22 cellular contexts compared by ENCODE assay signal in the genomic region with DNA sequence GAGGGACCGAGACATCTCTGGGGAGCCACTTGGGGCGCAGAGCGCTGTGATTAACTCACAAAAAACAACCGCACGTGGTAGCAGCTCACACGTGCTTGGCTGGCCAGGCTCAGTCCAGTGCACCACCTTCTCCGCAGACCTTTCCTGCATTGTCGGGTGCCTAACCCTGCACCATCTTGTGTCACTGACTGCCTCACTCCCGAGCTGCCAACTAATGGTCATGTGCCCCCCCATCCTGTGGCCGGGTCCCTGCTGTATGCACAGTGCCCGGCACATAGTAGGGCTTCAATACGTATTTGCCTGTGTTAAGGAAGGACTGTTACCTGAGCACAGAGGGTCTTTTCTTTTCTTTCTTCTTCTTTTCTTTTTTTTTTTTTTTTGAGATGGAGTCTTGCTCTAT.
DNase-seq lines count a peak whose midpoint lies in the region; ATAC-seq, FAIRE-seq and TF ChIP-seq lines count a peak whose summit lies in the region.
"Had no signal": no experiment of that assay in that cellular context is flagged by ENCODE, and none has a peak within 500 bp of the region (broad histone marks: within the 10 kb centered on the region; RNA-seq: fewer than 3 reads in every experiment).

No MANE protein-coding gene starts in this region.

- CTCF ChIA-PET in HepG2 (lab: Yijun Ruan, JAX; ENCODE audit: low intra/inter-chr PET ratio, low total read pairs): no interaction called here

- no peaks in the 10 kb centered on the region for H3K79me2 ChIP-seq in HepG2 (ENCODE audit: insufficient read depth, low read length)

- in situ Hi-C loops in HepG2 (cut with HindIII; ENCODE audit: extremely low pct_ligation_motif_present, low pct_unique_long_range_greater_than_20kb): no loop called here

- POLR2A ChIA-PET in HepG2 (lab: Yijun Ruan, JAX): no interaction called here

- TF ChIP-seq RAD21 in HepG2 (CRISPR knock-in tag; IDR thresholded peaks at IDR 0.05): no peak

- H3K36me3 ChIP-seq in H7 (replicated peaks; ENCODE audit: control insufficient read depth, insufficient read depth, low read length) (peaks cover 6% of the 10 kb centered on the region), HepG2 (replicated peaks in 1 of 2; ENCODE audit: control insufficient read depth in 1 of 2, insufficient read depth in 2 of 2, low read length in 2 of 2) (no peaks in the 10 kb centered on the region)
- H3K36me3 ChIP-seq: BLaER1 treated with 17β-estradiol and CSF1 and Interleukin-3, amounts not matched to agents 10 nM and 100 nM had no signal

- H3K4me2 ChIP-seq in HepG2 (ENCODE audit: low read depth, low read length): no peak overlapping the region
- H3K4me2 ChIP-seq: BLaER1 treated with 17β-estradiol and CSF1 and Interleukin-3, amounts not matched to agents 10 nM and 100 nM had no signal

- H3K27me3 ChIP-seq in H7 (ENCODE audit: control insufficient read depth, insufficient read depth, low read length): no peaks in the 10 kb centered on the region
- H3K27me3 ChIP-seq in HepG2 (ENCODE audit: control insufficient read depth in 1 of 2, insufficient read depth in 2 of 2, low read length in 2 of 2): peaks cover 0 to 23% of the 10 kb centered on the region in 2 experiments; a peak in 3 of 5 replicates
- H3K27me3 ChIP-seq: BLaER1 treated with 17β-estradiol and CSF1 and Interleukin-3, amounts not matched to agents 10 nM and 100 nM had no signal

- H3K4me1 ChIP-seq in HepG2 (ENCODE audit: insufficient read depth, low read length): no peaks in the 10 kb centered on the region

- H4K20me1 ChIP-seq in HepG2 (ENCODE audit: insufficient read depth, low read length): no peaks in the 10 kb centered on the region

- no peak overlapping the region for H3K9ac ChIP-seq in HepG2 (ENCODE audit: insufficient read depth, low read depth, low read length)
- H3K9ac ChIP-seq: BLaER1 treated with 17β-estradiol and CSF1 and Interleukin-3, amounts not matched to agents 10 nM and 100 nM; GM23248 had no signal

- peak; percentile 6 for DNase-seq in Right ventricle myocardium superior
- no peak for DNase-seq in Right ventricle myocardium inferior (ENCODE audit: missing footprints)
- DNase-seq in H7: peak; percentile 13
- DNase-seq in HepG2 (ENCODE audit: low spot score): no peak
- DNase-seq in posterior vena cava (ENCODE audit: low spot score): peak; percentile 34
- no peak for DNase-seq in hippocampal formation (lab: John Stamatoyannopoulos, UW)
- DNase-seq in SW 1271 (lab: John Stamatoyannopoulos, UW): no peak
- DNase-seq: 8988T; CD4-positive, CD25-positive, alpha-beta regulatory T cell; COR-L47; DMS 273 treated with DMSO at 0.1 percent for 48 hours; DMS53; DND-41; EL; GM23248; HFFc6 had no signal

- FAIRE-seq in HepG2 (lab: Jason Lieb, UNC): no peak
- FAIRE-seq: GM12878, GM19239, HTR-8/SVneo had no signal

- BruUV-seq in HepG2 (replicated peaks; lab: Mats Ljungman, UMichigan): no TSS peak

- H2AFZ ChIP-seq in HepG2 (ENCODE audit: low read length): no peak overlapping the region
- H2AFZ ChIP-seq: GM23248 had no signal

- no peaks in the 10 kb centered on the region for H3K9me3 ChIP-seq in HepG2 (ENCODE audit: low read length)
- H3K9me3 ChIP-seq: BLaER1 treated with 17β-estradiol and CSF1 and Interleukin-3, amounts not matched to agents 10 nM and 100 nM had no signal

- no peak for TF ChIP-seq CTCF in HepG2 (CRISPR knock-in tag; IDR thresholded peaks at IDR 0.05)

- no peak for TF ChIP-seq POLR2A in HepG2 (IDR thresholded peaks at IDR 0.05; ENCODE audit: insufficient read depth in 1 of 2, low read depth in 2 of 2, low read length in 2 of 2)

- H3K27ac ChIP-seq in HepG2 (ENCODE audit: extremely low read length, insufficient read depth, low read length): no peak overlapping the region
- H3K27ac ChIP-seq: BLaER1 treated with 17β-estradiol and CSF1 and Interleukin-3, amounts not matched to agents 10 nM and 100 nM; GM23248 had no signal

- 62% methylated on average over 9 of the region's 12 CpGs for WGBS in HepG2 (ENCODE audit: low lambda C conversion rate)

- TF ChIP-seq EP300 in HepG2 (IDR thresholded peaks at IDR 0.05; ENCODE audit: low read depth in 2 of 2, low read length in 2 of 2) (no peak), HepG2 (CRISPR knock-in tag; IDR thresholded peaks at IDR 0.05; ENCODE audit: borderline replicate concordance) (no peak)

- H3K4me3 ChIP-seq in H7 (ENCODE audit: insufficient read depth, low read depth, low read length) (no peak overlapping the region), HepG2 (replicated peaks in 1 of 3; ENCODE audit: insufficient read depth in 1 of 3, low read depth in 2 of 3, low read length in 3 of 3) (no peak overlapping the region)
- H3K4me3 ChIP-seq: BLaER1 treated with 17β-estradiol and CSF1 and Interleukin-3, amounts not matched to agents 10 nM and 100 nM; GM12878; GM23248 had no signal

- intact Hi-C loops in Right ventricle myocardium superior (cut with DNase I) (loop anchor here (5.0 kb wide), 1 partner anchor 273 kb away; no protein-coding TSS in a partner anchor), Right ventricle myocardium inferior (cut with DNase I) (no loop called here), HepG2 (cut with micrococcal nuclease; ENCODE audit: unreplicated experiment) (no loop called here), posterior vena cava (cut with DNase I) (loop anchor here in 1 of 2 donors (5.0 kb wide), 1 partner anchor 428 kb away; no protein-coding TSS in a partner anchor)

- no peak for ATAC-seq in Right ventricle myocardium superior (ENCODE audit: poor library complexity)
- no peak for ATAC-seq in Right ventricle myocardium inferior
- no peak for ATAC-seq in HepG2
- no peak for ATAC-seq in GM18517 (IDR thresholded peaks at IDR 0.05; ENCODE audit: unreplicated experiment)
- ATAC-seq: GM12878, HCT116 had no signal

TF ChIP-seq in HepG2, 621 proteins besides CTCF, POLR2A, EP300 and RAD21:
- TF ChIP-seq, protein P1, sequence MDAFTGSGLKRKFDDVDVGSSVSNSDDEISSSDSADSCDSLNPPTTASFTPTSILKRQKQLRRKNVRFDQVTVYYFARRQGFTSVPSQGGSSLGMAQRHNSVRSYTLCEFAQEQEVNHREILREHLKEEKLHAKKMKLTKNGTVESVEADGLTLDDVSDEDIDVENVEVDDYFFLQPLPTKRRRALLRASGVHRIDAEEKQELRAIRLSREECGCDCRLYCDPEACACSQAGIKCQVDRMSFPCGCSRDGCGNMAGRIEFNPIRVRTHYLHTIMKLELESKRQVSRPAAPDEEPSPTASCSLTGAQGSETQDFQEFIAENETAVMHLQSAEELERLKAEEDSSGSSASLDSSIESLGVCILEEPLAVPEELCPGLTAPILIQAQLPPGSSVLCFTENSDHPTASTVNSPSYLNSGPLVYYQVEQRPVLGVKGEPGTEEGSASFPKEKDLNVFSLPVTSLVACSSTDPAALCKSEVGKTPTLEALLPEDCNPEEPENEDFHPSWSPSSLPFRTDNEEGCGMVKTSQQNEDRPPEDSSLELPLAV (CRISPR knock-in tag; conservative IDR thresholded peaks at IDR 0.05; ENCODE audit: low read depth): no peak
- 0 out of 2 replicates have a peak, but pooled peaks have one; percentile 32 for TF ChIP-seq ZKSCAN1 (IDR thresholded peaks at IDR 0.05; ENCODE audit: low read length)

Comparison
In these comparisons a context has a peak if more than half of its experiments do, and no peak if none do; other contexts are left out.
1. DNase-seq: peak in Right ventricle myocardium superior (single experiment), H7 (single experiment) and posterior vena cava (single experiment); none in Right ventricle myocardium inferior (single experiment), HepG2 (single experiment), hippocampal formation (0 of 2) and SW 1271 (0 of 2).